Comparison of ENCODE assay signal across 8 cellular contexts in genomic region chr14:60248697-60249314, GRCh38. TPM values are rescaled to one million over a fixed set of nuclear protein-coding genes. Genes with fewer than 3 reads are reported as not detected.
DNase-seq lines count a peak whose midpoint lies in the region; ATAC-seq and TF ChIP-seq lines count a peak whose summit lies in the region.

Gene PPM1A, plus strand, starts transcription at chr14:60249221. Its CDS starts 33,483 bp downstream, at chr14:60282704.

- H3K4me3 Mint-ChIP-seq in activated naive CD8-positive, alpha-beta T cell = peak within 1 kb of the TSS; percentile 94
- H3K4me3 Mint-ChIP-seq in glutamatergic neuron (ENCODE audit: unreplicated experiment) = peak within 1 kb of the TSS; percentile 99

- H3K36me3 ChIP-seq in osteoblast (ENCODE audit: insufficient read depth, low read length) (no peaks in the 10 kb centered on the region), testis (ENCODE audit: low read depth, missing control alignments) (no peaks in the 10 kb centered on the region)

- intact Hi-C loops in testis (cut with DNase I; ENCODE audit: low total_unique reads) = no loop called here

- peak within 1 kb of the TSS; percentile 95 for H3K4me2 ChIP-seq in osteoblast (ENCODE audit: insufficient read depth, low read length)

- H3K4me1 Mint-ChIP-seq in activated naive CD8-positive, alpha-beta T cell (ENCODE audit: low read depth) = peaks cover 51% of the 10 kb centered on the region
- H3K4me1 Mint-ChIP-seq in glutamatergic neuron (ENCODE audit: low read depth, unreplicated experiment) = peaks cover 28% of the 10 kb centered on the region

- peak; percentile 75 for TF ChIP-seq POLR2A in testis (IDR thresholded peaks at IDR 0.05)

- H3K27me3 ChIP-seq in osteoblast (ENCODE audit: insufficient read depth, low read length) (peaks cover 2% of the 10 kb centered on the region), testis (no peaks in the 10 kb centered on the region)

- peak within 1 kb of the TSS; percentile 96 for H3K27ac ChIP-seq in osteoblast (ENCODE audit: low read depth, low read length)
- H3K27ac ChIP-seq in testis = peak within 1 kb of the TSS; percentile 99 to 100

- WGBS in testis, 2 donors = 0% methylated on average over 17 to 71 of the region's 73 CpGs

- no peaks in the 10 kb centered on the region for H3K36me3 Mint-ChIP-seq in activated naive CD8-positive, alpha-beta T cell
- no peaks in the 10 kb centered on the region for H3K36me3 Mint-ChIP-seq in glutamatergic neuron (ENCODE audit: unreplicated experiment)

- peak within 1 kb of the TSS; percentile 100 for H3K27ac Mint-ChIP-seq in activated naive CD8-positive, alpha-beta T cell
- H3K27ac Mint-ChIP-seq in glutamatergic neuron (ENCODE audit: unreplicated experiment) = peak within 1 kb of the TSS; percentile 99

- H3K4me3 ChIP-seq in osteoblast (ENCODE audit: insufficient read depth, low read length) = peak within 1 kb of the TSS; percentile 80
- peak within 1 kb of the TSS; percentile 81 to 96 for H3K4me3 ChIP-seq in testis

- peaks cover 17% of the 10 kb centered on the region for H3K4me1 ChIP-seq in osteoblast (ENCODE audit: insufficient read depth, low read length)
- H3K4me1 ChIP-seq in testis = peaks cover 6% of the 10 kb centered on the region

- no peaks in the 10 kb centered on the region for H3K9me3 Mint-ChIP-seq in activated naive CD8-positive, alpha-beta T cell (ENCODE audit: low read depth)
- peaks cover 12% of the 10 kb centered on the region for H3K9me3 Mint-ChIP-seq in glutamatergic neuron (ENCODE audit: unreplicated experiment)

- H3K27me3 Mint-ChIP-seq in activated naive CD8-positive, alpha-beta T cell = no peaks in the 10 kb centered on the region
- H3K27me3 Mint-ChIP-seq in glutamatergic neuron (ENCODE audit: unreplicated experiment) = peaks cover 7% of the 10 kb centered on the region

- TF ChIP-seq CTCF in GM10266 (IDR thresholded peaks at IDR 0.05; ENCODE audit: control insufficient read depth, insufficient read depth, low read depth, missing control alignments) (no peak), glutamatergic neuron (IDR thresholded peaks at IDR 0.05; ENCODE audit: partially characterized antibody, unreplicated experiment) (no peak), osteoblast (IDR thresholded peaks at IDR 0.05; ENCODE audit: extremely low read depth, low read depth, low read length) (no peak), testis (IDR thresholded peaks at IDR 0.05) (no peak)

- H3K9me3 ChIP-seq in osteoblast (ENCODE audit: low read depth, low read length) (no peaks in the 10 kb centered on the region), testis (no peaks in the 10 kb centered on the region)

- H4K20me1 ChIP-seq in osteoblast (ENCODE audit: insufficient read depth, low read length) = peaks cover 36% of the 10 kb centered on the region

- ATAC-seq in HG02623 (IDR thresholded peaks at IDR 0.05; ENCODE audit: unreplicated experiment) = peak; percentile 65

- H3K79me2 ChIP-seq in osteoblast (ENCODE audit: insufficient read depth, low read length) = peaks cover 41% of the 10 kb centered on the region

- DNase-seq in GM10266 (ENCODE audit: extremely low spot score) (peak; percentile 97), NCI-H1092 treated with DMSO at 0.1 percent for 48 hours (lab: John Stamatoyannopoulos, UW) (peak; percentile 98), SKM-1 treated with dmso at 0.1 percent for 144 hours (lab: John Stamatoyannopoulos, UW; ENCODE audit: unreplicated experiment) (peak; percentile 49), glutamatergic neuron (peak; percentile 96), osteoblast (ENCODE audit: insufficient read length, low spot score, missing footprints) (peak; percentile 99), testis (peak; percentile 97)

- peak within 1 kb of the TSS; percentile 97 for H2AFZ ChIP-seq in osteoblast (ENCODE audit: low read length)

RNA-seq across cellular contexts. Expression of gene PPM1A, which starts in this region (rescaled TPM):
- total RNA-seq in glutamatergic neuron (ENCODE audit: unreplicated experiment) (62.2 TPM), osteoblast (36.6 and 36.8 TPM in 2 replicates), testis (10 to 100 TPM; 73.0 to 91.1 TPM)
- 146 TPM for polyA plus RNA-seq in testis (ENCODE audit: insufficient read depth, low read depth, low replicate concordance)

Comparison
In these comparisons a context has a peak if more than half of its experiments do, and no peak if none do; other contexts are left out.
1. Peak in every context shown above with its lines: DNase-seq, ATAC-seq, H3K4me3 ChIP-seq and H3K27ac ChIP-seq.
2. DNase-seq: peak in every context shown above with its lines; median percentile 99 in osteoblast; 98 in NCI-H1092 treated with DMSO at 0.1 percent for 48 hours; 97 in GM10266; 97 in testis; 96 in glutamatergic neuron; 49 in SKM-1 treated with dmso at 0.1 percent for 144 hours.